ENCODE assay signal across 8 cellular contexts in genomic region chr7:123532343-123532742, GRCh38. TPM values are rescaled to one million over a fixed set of nuclear protein-coding genes. Genes with fewer than 3 reads are reported as not detected.
DNase-seq lines count a peak whose midpoint lies in the region; ATAC-seq and TF ChIP-seq lines count a peak whose summit lies in the region.
"Not testable (repeated sequence)": the region's sequence is repeated elsewhere in the genome, so short reads cannot be mapped to it uniquely, and the experiment has no call there.

No MANE protein-coding gene starts in this region.

- H3K36me3 ChIP-seq in left lung; psoas muscle (ENCODE audit: insufficient read depth in 1 of 2, low read depth in 1 of 2); upper lobe of right lung: not testable (repeated sequence)

- POLR2A ChIA-PET in activated CD4-positive, alpha-beta T cell treated with anti-CD3 and anti-CD28 coated beads for 36 hours (lab: Charles Lee), result not testable (repeated sequence)

- H3K4me3 Mint-ChIP-seq in activated CD4-positive, alpha-beta T cell treated with anti-CD3 and anti-CD28 coated beads for 36 hours, result peak overlapping the region; percentile 28
- H3K4me3 Mint-ChIP-seq in brain, result peak overlapping the region; percentile 74 to 87 (median 80)

- intact Hi-C loops in activated CD4-positive, alpha-beta T cell treated with anti-CD3 and anti-CD28 coated beads for 36 hours (cut with DNase I, micrococcal nuclease), result loop anchor here (10.0 kb wide), 2 partner anchors 1392 to 1402 kb away; partner anchors contain the start of gene POT1 (in 1 of the 2)
- intact Hi-C loops in left lung (cut with DNase I); psoas muscle (cut with DNase I); upper lobe of right lung (cut with DNase I): not testable (repeated sequence)

- peaks cover 0 to 20% of the 10 kb centered on the region in 2 donors for H3K4me1 ChIP-seq in left lung
- not testable (repeated sequence) for H3K4me1 ChIP-seq in psoas muscle, upper lobe of right lung

- H3K9me3 ChIP-seq in left lung, psoas muscle, upper lobe of right lung: not testable (repeated sequence)

- H3K27ac ChIP-seq in left lung, psoas muscle, upper lobe of right lung: not testable (repeated sequence)

- H3K27me3 Mint-ChIP-seq in activated CD4-positive, alpha-beta T cell treated with anti-CD3 and anti-CD28 coated beads for 36 hours, result peaks cover 19% of the 10 kb centered on the region
- peaks cover 26% of the 10 kb centered on the region for H3K27me3 Mint-ChIP-seq in brain

- DNase-seq in activated CD4-positive, alpha-beta T cell treated with anti-CD3 and anti-CD28 coated beads for 36 hours; fibroblast of mammary gland (ENCODE audit: low read depth); left lung; psoas muscle; upper lobe of right lung: not testable (repeated sequence)

- peaks cover 20% of the 10 kb centered on the region for H3K4me1 Mint-ChIP-seq in activated CD4-positive, alpha-beta T cell treated with anti-CD3 and anti-CD28 coated beads for 36 hours
- peaks cover 28% of the 10 kb centered on the region for H3K4me1 Mint-ChIP-seq in brain

- not testable (repeated sequence) for H3K9me3 Mint-ChIP-seq in activated CD4-positive, alpha-beta T cell treated with anti-CD3 and anti-CD28 coated beads for 36 hours (ENCODE audit: low read depth); brain

- peaks cover 0 to 49% of the 10 kb centered on the region in 2 donors for H3K27me3 ChIP-seq in left lung
- H3K27me3 ChIP-seq in psoas muscle (ENCODE audit: insufficient read depth in 3 of 3, low read length in 2 of 3); upper lobe of right lung: not testable (repeated sequence)

- not testable (repeated sequence) for TF ChIP-seq CTCF in brain (conservative IDR thresholded peaks at IDR 0.05); fibroblast of mammary gland (conservative IDR thresholded peaks at IDR 0.05; ENCODE audit: control insufficient read depth, insufficient read depth, low read depth, low read length); left lung (IDR thresholded peaks at IDR 0.05); psoas muscle (IDR thresholded peaks at IDR 0.05); upper lobe of right lung (IDR thresholded peaks at IDR 0.05)

- H3K36me3 Mint-ChIP-seq in activated CD4-positive, alpha-beta T cell treated with anti-CD3 and anti-CD28 coated beads for 36 hours (ENCODE audit: low read depth), result not testable (repeated sequence)
- H3K36me3 Mint-ChIP-seq in brain, result peaks cover 11% of the 10 kb centered on the region

- peak; percentile 6 for ATAC-seq in GM19023 (IDR thresholded peaks at IDR 0.05; ENCODE audit: unreplicated experiment)
- ATAC-seq in HG03095 (IDR thresholded peaks at IDR 0.05; ENCODE audit: unreplicated experiment), result peak; percentile 0
- ATAC-seq in activated CD4-positive, alpha-beta T cell treated with anti-CD3 and anti-CD28 coated beads for 36 hours; left lung; psoas muscle; upper lobe of right lung: not testable (repeated sequence)

- CTCF ChIA-PET in activated CD4-positive, alpha-beta T cell treated with anti-CD3 and anti-CD28 coated beads for 36 hours (lab: Charles Lee), result not testable (repeated sequence)

- WGBS in psoas muscle, 3 donors, result 32 to 48% (median 42%) methylated on average over 4 to 5 of the region's 14 CpGs

- H3K27ac Mint-ChIP-seq in activated CD4-positive, alpha-beta T cell treated with anti-CD3 and anti-CD28 coated beads for 36 hours, result not testable (repeated sequence)
- peak overlapping the region in 1 of 5 experiments; percentile 72 for H3K27ac Mint-ChIP-seq in brain

- peak overlapping the region; percentile 33 for H3K4me3 ChIP-seq in fibroblast of mammary gland (ENCODE audit: control insufficient read depth, low read depth, low read length)
- H3K4me3 ChIP-seq in left lung, result peak overlapping the region; percentile 22 to 36
- peak overlapping the region; percentile 55 for H3K4me3 ChIP-seq in psoas muscle
- peak overlapping the region; percentile 40 for H3K4me3 ChIP-seq in upper lobe of right lung

RNA-seq across cellular contexts. Expression of gene IQUB, which starts 2.1 kb away (rescaled TPM):
- total RNA-seq in activated CD4-positive, alpha-beta T cell treated with anti-CD3 and anti-CD28 coated beads for 36 hours, result under 1 TPM in 1 of 2 experiments, not detected in 1; 0.05 TPM
- 0.20 TPM for polyA plus RNA-seq in brain (ENCODE audit: insufficient read depth, low read depth, low replicate concordance)
- total RNA-seq in left lung, result 1 to 10 TPM in 1 of 2 donors, under 1 TPM in 1; 0.87 to 1.3 TPM
- 1 to 10 TPM in 1 of 4 donors, under 1 TPM in 3; 0.32 to 3.5 (median 0.49) TPM for total RNA-seq in psoas muscle
- under 1 TPM; 0.14 to 0.60 (median 0.28) TPM for polyA plus RNA-seq in psoas muscle
- 0.75 TPM for total RNA-seq in upper lobe of right lung

RNA-seq across cellular contexts. Expression of gene NDUFA5, which starts 25.3 kb away (rescaled TPM):
- total RNA-seq in activated CD4-positive, alpha-beta T cell treated with anti-CD3 and anti-CD28 coated beads for 36 hours, result 10 to 100 TPM; 62.3 to 64.0 TPM
- polyA plus RNA-seq in brain (ENCODE audit: insufficient read depth, low read depth, low replicate concordance), result 75.2 TPM
- total RNA-seq in left lung, result 10 to 100 TPM; 55.2 to 66.6 TPM
- 100 to 1,000 TPM; 139 to 211 (median 173) TPM for total RNA-seq in psoas muscle
- polyA plus RNA-seq in psoas muscle, result 100 to 1,000 TPM in 2 of 3 donors, 10 to 100 TPM in 1; 99.2 to 234 (median 192) TPM
- total RNA-seq in upper lobe of right lung, result 67.1 TPM
